ENCODE assay signal across 1 cellular context in the genomic region with DNA sequence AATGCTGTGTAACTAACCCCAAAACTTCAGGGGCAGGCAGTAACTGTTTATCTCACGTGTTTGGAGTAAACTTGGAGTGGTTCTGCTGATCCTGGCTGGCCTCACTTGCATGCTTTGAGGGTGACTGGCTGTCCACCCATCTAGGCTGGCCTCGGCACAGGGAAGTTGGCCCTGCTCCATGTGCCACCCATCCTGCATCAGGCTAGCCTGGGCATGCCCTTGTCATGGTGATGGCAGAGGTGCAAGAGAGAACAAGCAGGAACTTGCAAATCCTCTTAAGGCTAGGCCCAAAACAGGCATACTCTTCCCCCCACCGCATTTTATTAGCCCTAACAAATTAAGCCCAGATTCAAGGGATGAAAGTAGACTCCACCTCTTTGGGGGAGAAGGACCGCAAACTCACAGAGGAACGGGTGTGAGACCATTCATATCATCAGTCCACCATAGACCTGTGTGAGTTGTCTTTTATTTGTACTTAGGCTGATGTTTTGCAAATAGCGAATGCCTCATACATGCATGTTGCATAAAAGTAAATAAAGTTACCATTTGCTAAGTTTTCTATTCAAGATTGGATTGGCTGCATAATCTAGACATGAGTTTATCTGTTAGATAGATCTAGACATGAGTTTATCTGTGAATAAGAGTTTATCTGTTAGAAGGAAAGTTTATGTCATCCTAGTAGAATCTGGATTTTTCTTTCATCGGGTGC.
TF ChIP-seq lines count a peak whose summit lies in the region.

No MANE protein-coding gene starts in this region.

TF ChIP-seq in HepG2, 621 proteins besides CTCF, POLR2A, EP300 and RAD21 (continued from another document):
- TF ChIP-seq FOSL2 (CRISPR knock-in tag; IDR thresholded peaks at IDR 0.05) (peak; percentile 34), TP53 (CRISPR knock-in tag; conservative IDR thresholded peaks at IDR 0.05) (peak; percentile 94), ZNF674 (CRISPR knock-in tag; IDR thresholded peaks at IDR 0.05; ENCODE audit: low read depth) (no peak), ZNF12 (CRISPR knock-in tag; IDR thresholded peaks at IDR 0.05) (no peak)
